Comparison of ENCODE assay signal across 2 cellular contexts in the genomic region with DNA sequence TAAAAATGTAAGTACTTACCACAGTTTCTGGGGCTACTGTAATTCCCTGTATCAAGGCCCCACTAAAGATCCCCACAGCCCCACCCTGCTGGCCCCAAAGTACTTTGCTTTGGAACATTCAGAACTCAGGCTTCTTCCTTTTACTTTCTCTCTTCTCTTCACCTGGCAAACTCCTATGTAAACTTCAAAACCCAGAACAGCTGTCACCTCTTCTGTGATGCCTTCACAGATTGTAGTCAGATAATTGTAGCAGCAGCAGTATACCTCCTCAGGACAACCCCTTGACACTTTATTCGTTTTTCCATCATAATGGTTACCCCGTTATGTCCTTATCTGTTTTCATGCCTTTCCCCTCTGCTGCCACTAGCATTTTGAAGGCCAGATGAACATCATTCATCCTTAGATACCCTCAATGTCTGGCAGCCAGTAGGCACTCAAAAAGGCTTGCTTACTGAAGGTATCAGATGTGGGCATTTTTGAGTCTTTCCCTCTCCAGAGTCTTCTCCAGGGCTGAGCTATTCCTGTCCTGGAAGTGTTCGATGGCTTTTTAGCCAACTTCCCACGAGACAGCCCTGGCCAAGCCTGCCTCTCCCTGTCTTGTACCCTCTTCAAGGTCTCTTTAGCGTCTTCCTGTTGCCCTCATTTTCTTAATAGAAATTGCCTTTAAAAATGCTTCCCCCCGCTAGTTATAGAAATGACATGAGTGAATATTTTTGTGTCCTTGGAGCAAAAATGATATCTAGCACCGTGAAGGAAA.
TF ChIP-seq lines count a peak whose summit lies in the region.

No MANE protein-coding gene starts in this region.

TF ChIP-seq in SK-N-SH treated with all-trans-retinoic acid at 6 μM for 48 hours, 23 proteins besides CTCF, POLR2A, EP300 and RAD21:
- TF ChIP-seq CSRNP3 (CRISPR knock-in tag; IDR thresholded peaks at IDR 0.05) (no peak), ZFP3 (CRISPR knock-in tag; IDR thresholded peaks at IDR 0.05) (peak; percentile 97), PPARA (CRISPR knock-in tag; IDR thresholded peaks at IDR 0.05; ENCODE audit: borderline replicate concordance) (no peak)

TF ChIP-seq in SK-N-SH, 30 proteins besides CTCF, POLR2A, EP300 and RAD21:
- TF ChIP-seq, protein P1, sequence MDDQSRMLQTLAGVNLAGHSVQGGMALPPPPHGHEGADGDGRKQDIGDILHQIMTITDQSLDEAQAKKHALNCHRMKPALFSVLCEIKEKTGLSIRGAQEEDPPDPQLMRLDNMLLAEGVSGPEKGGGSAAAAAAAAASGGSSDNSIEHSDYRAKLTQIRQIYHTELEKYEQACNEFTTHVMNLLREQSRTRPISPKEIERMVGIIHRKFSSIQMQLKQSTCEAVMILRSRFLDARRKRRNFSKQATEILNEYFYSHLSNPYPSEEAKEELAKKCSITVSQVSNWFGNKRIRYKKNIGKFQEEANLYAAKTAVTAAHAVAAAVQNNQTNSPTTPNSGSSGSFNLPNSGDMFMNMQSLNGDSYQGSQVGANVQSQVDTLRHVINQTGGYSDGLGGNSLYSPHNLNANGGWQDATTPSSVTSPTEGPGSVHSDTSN (IDR thresholded peaks at IDR 0.05), result no peak
- no peak for TF ChIP-seq MEF2A (IDR thresholded peaks at IDR 0.05; ENCODE audit: borderline replicate concordance, low read depth)
- no peak for TF ChIP-seq TAF1 (IDR thresholded peaks at IDR 0.05; ENCODE audit: borderline replicate concordance, low read depth, low read length)
- no peak for TF ChIP-seq GATA2 (CRISPR knock-in tag; IDR thresholded peaks at IDR 0.05)
- TF ChIP-seq TCF12 (IDR thresholded peaks at IDR 0.05), result no peak
